ENCODE assay signal across 1 cellular context in genomic region chr12:56257071-56257470, GRCh38.
TF ChIP-seq lines count a peak whose summit lies in the region.

No MANE protein-coding gene starts in this region.

TF ChIP-seq in K562, 482 proteins besides CTCF, POLR2A, EP300 and RAD21:
- TF ChIP-seq TCF7L2 (IDR thresholded peaks at IDR 0.05; ENCODE audit: low read depth, low read length) (no peak), NCOA1 (IDR thresholded peaks at IDR 0.05; ENCODE audit: low read depth) (no peak), ZNF77 (CRISPR knock-in tag; IDR thresholded peaks at IDR 0.05) (no peak), POLR2G (IDR thresholded peaks at IDR 0.05; ENCODE audit: low read depth, low read length) (no peak), TCFL5 (CRISPR knock-in tag; conservative IDR thresholded peaks at IDR 0.05) (no peak), OTX1 (CRISPR knock-in tag; IDR thresholded peaks at IDR 0.05) (no peak), TCF3 (CRISPR knock-in tag; IDR thresholded peaks at IDR 0.05) (no peak), FOXJ3 (CRISPR knock-in tag; IDR thresholded peaks at IDR 0.05) (no peak), E2F5 (CRISPR knock-in tag; IDR thresholded peaks at IDR 0.05) (no peak), E2F8 (IDR thresholded peaks at IDR 0.05; ENCODE audit: low read depth, partially characterized antibody) (no peak), SP2 (IDR thresholded peaks at IDR 0.05; ENCODE audit: extremely low read depth, low read depth, low read length, poor library complexity, severe bottlenecking) (no peak), FOXM1 (IDR thresholded peaks at IDR 0.05; ENCODE audit: low read depth) (no peak), FOXM1 (CRISPR knock-in tag; IDR thresholded peaks at IDR 0.05; ENCODE audit: low read depth) (no peak), NR2C2 (CRISPR knock-in tag; IDR thresholded peaks at IDR 0.05) (no peak), NR2C2 (tag; IDR thresholded peaks at IDR 0.05) (no peak)
